Comparison of ENCODE assay signal across 30 cellular contexts in genomic region chr19:13778847-13779246, GRCh38.
"Had no signal": no experiment of that assay in that cellular context is flagged by ENCODE, and none has a peak within 500 bp of the region (broad histone marks: within the 10 kb centered on the region; RNA-seq: fewer than 3 reads in every experiment).

No MANE protein-coding gene starts in this region.

- H3K27ac ChIP-seq: body of pancreas, colonic mucosa, left lung, lower lobe of right lung, neutrophil, thoracic aorta, uterus had no signal

- H3K27ac Mint-ChIP-seq: activated B cell treated with CpG ODN at 0.5 μM for 24 hours; activated CD8-positive, alpha-beta memory T cell treated with anti-CD3 and anti-CD28 coated beads, Interleukin-2, amount 10 ng/mL, durations not matched to agents 7 days and 5 days; activated CD8-positive, alpha-beta T cell treated with anti-CD3 and anti-CD28 coated beads, Interleukin-2, amount 10 ng/mL, durations not matched to agents 7 days and 5 days; natural killer cell treated with Interleukin-12 subunit alpha and Interleukin-12 subunit beta and Interleukin-15 and Interleukin-18, amount 100 ng/mL, for 72 hours; stimulated activated effector memory CD8-positive, alpha-beta T cell treated with anti-CD3 and anti-CD28 coated beads, Interleukin-12 subunit alpha, Interleukin-12 subunit beta, amount 100 ng/mL, for 72 hours; stimulated activated naive CD8-positive, alpha-beta T cell treated with anti-CD3 and anti-CD28 coated beads, Interleukin-15, Interleukin-2, amounts not matched to agents 100 ng/mL and 50 ng/mL, for 24 hours; type B pancreatic cell had no signal

- H3K27me3 Mint-ChIP-seq: activated B cell treated with CpG ODN at 0.5 μM for 24 hours; activated CD8-positive, alpha-beta memory T cell treated with anti-CD3 and anti-CD28 coated beads, Interleukin-2, amount 10 ng/mL, durations not matched to agents 7 days and 5 days; natural killer cell treated with Interleukin-12 subunit alpha and Interleukin-12 subunit beta and Interleukin-15 and Interleukin-18, amount 100 ng/mL, for 72 hours; stimulated activated naive CD8-positive, alpha-beta T cell treated with anti-CD3 and anti-CD28 coated beads, Interleukin-15, Interleukin-2, amounts not matched to agents 100 ng/mL and 50 ng/mL, for 24 hours; type B pancreatic cell had no signal

- H3K4me3 Mint-ChIP-seq: activated B cell treated with CpG ODN at 0.5 μM for 24 hours; activated CD8-positive, alpha-beta memory T cell treated with anti-CD3 and anti-CD28 coated beads, Interleukin-2, amount 10 ng/mL, durations not matched to agents 7 days and 5 days; activated CD8-positive, alpha-beta T cell treated with anti-CD3 and anti-CD28 coated beads, Interleukin-2, amount 10 ng/mL, durations not matched to agents 7 days and 5 days; natural killer cell treated with Interleukin-12 subunit alpha and Interleukin-12 subunit beta and Interleukin-15 and Interleukin-18, amount 100 ng/mL, for 72 hours; stimulated activated effector memory CD8-positive, alpha-beta T cell treated with anti-CD3 and anti-CD28 coated beads, Interleukin-12 subunit alpha, Interleukin-12 subunit beta, amount 100 ng/mL, for 72 hours; stimulated activated naive CD8-positive, alpha-beta T cell treated with anti-CD3 and anti-CD28 coated beads, Interleukin-15, Interleukin-2, amounts not matched to agents 100 ng/mL and 50 ng/mL, for 24 hours; type B pancreatic cell had no signal

- DNase-seq: activated B cell treated with CpG ODN at 0.5 μM for 24 hours; activated CD4-positive, alpha-beta T cell treated with anti-CD3 and anti-CD28 coated beads, Interleukin-2, amount 50 U/mL, for 1 hour; activated CD8-positive, alpha-beta memory T cell treated with anti-CD3 and anti-CD28 coated beads, Interleukin-2, amount 10 ng/mL, durations not matched to agents 7 days and 5 days; activated CD8-positive, alpha-beta T cell treated with anti-CD3 and anti-CD28 coated beads, Interleukin-2, amount 10 ng/mL, durations not matched to agents 7 days and 5 days; activated effector memory CD4-positive, alpha-beta T cell treated with anti-CD3 and anti-CD28 coated beads, Interleukin-2, amount 50 U/mL, for 16 hours; activated naive CD4-positive, alpha-beta T cell treated with anti-CD3 and anti-CD28 coated beads, Interleukin-2, amount 50 U/mL, for 16 hours; adrenal gland; aorta; body of pancreas; cerebellar nuclear complex; colonic mucosa; effector CD8-positive, alpha-beta T cell; left lung; lower lobe of right lung; mesendoderm; stimulated activated CD4-positive, alpha-beta T cell treated with anti-CD3 and anti-CD28 coated beads, Interleukin-12 subunit alpha, Interleukin-12 subunit beta, amount 100 ng/mL, for 4 hours; stimulated activated CD4-positive, alpha-beta T cell treated with anti-CD3 and anti-CD28 coated beads, Interleukin-4, amount 100 ng/mL, for 1 hour; T-helper 2 cell; uterus had no signal

- FAIRE-seq: endometrium, frontal cortex, islet of Langerhans had no signal

- H3K27me3 ChIP-seq: adrenal gland, body of pancreas, colonic mucosa, left lung, neutrophil, uterus had no signal

- H3K9me3 Mint-ChIP-seq: activated B cell treated with CpG ODN at 0.5 μM for 24 hours; natural killer cell treated with Interleukin-12 subunit alpha and Interleukin-12 subunit beta and Interleukin-15 and Interleukin-18, amount 100 ng/mL, for 72 hours; stimulated activated effector memory CD8-positive, alpha-beta T cell treated with anti-CD3 and anti-CD28 coated beads, Interleukin-12 subunit alpha, Interleukin-12 subunit beta, amount 100 ng/mL, for 72 hours; stimulated activated naive CD8-positive, alpha-beta T cell treated with anti-CD3 and anti-CD28 coated beads, Interleukin-15, Interleukin-2, amounts not matched to agents 100 ng/mL and 50 ng/mL, for 24 hours; type B pancreatic cell had no signal

- H3K9me3 ChIP-seq: adrenal gland, body of pancreas, colonic mucosa, left lung, lower lobe of right lung, neutrophil, thoracic aorta, uterus had no signal

- H3K4me3 ChIP-seq: adrenal gland, body of pancreas, colonic mucosa, left lung, lower lobe of right lung, skin epidermis, thoracic aorta, uterus had no signal

- H3K36me3 ChIP-seq: uterus had no signal

- ATAC-seq: activated CD8-positive, alpha-beta memory T cell treated with anti-CD3 and anti-CD28 coated beads, Interleukin-2, amount 10 ng/mL, durations not matched to agents 7 days and 5 days; activated CD8-positive, alpha-beta T cell treated with anti-CD3 and anti-CD28 coated beads, Interleukin-2, amount 10 ng/mL, durations not matched to agents 7 days and 5 days; body of pancreas; left lung; lower lobe of right lung; natural killer cell treated with Interleukin-12 subunit alpha and Interleukin-12 subunit beta and Interleukin-15 and Interleukin-18, amount 100 ng/mL, for 72 hours; sciatic nerve; stimulated activated effector memory CD8-positive, alpha-beta T cell treated with anti-CD3 and anti-CD28 coated beads, Interleukin-12 subunit alpha, Interleukin-12 subunit beta, amount 100 ng/mL, for 72 hours had no signal
